ENCODE assay signal across 8 cellular contexts in genomic region chr19:44747739-44748425, GRCh38. TPM values are rescaled to one million over a fixed set of nuclear protein-coding genes. Genes with fewer than 3 reads are reported as not detected.
DNase-seq lines count a peak whose midpoint lies in the region; ATAC-seq and TF ChIP-seq lines count a peak whose summit lies in the region.

No MANE protein-coding gene starts in this region.

- no peaks in the 10 kb centered on the region for H3K27me3 ChIP-seq in CD4-positive, alpha-beta T cell (ENCODE audit: control insufficient read depth, insufficient read depth, low read length)
- H3K27me3 ChIP-seq in fibroblast of lung (ENCODE audit: control insufficient read depth, insufficient read depth, low read length), result no peaks in the 10 kb centered on the region
- no peaks in the 10 kb centered on the region for H3K27me3 ChIP-seq in naive thymus-derived CD4-positive, alpha-beta T cell (ENCODE audit: control insufficient read depth in 2 of 2, insufficient read depth in 2 of 2, low read length in 2 of 2)
- no peaks in the 10 kb centered on the region for H3K27me3 ChIP-seq in vagina

- POLR2A ChIA-PET in CD4-positive, alpha-beta T cell (lab: Charles Lee), result no interaction called here
- POLR2A ChIA-PET in naive thymus-derived CD4-positive, alpha-beta T cell (lab: Charles Lee), result no interaction called here

- no peaks in the 10 kb centered on the region for H3K9me3 Mint-ChIP-seq in CD4-positive, alpha-beta T cell
- H3K9me3 Mint-ChIP-seq in naive thymus-derived CD4-positive, alpha-beta T cell, result no peaks in the 10 kb centered on the region

- H3K27ac Mint-ChIP-seq in CD4-positive, alpha-beta T cell, result peak overlapping the region; percentile 91
- peak overlapping the region; percentile 87 to 99 (median 93) for H3K27ac Mint-ChIP-seq in naive thymus-derived CD4-positive, alpha-beta T cell

- DNase-seq in CD4-positive, alpha-beta T cell, result peak in 4 of 10 experiments; percentile 11 to 36 (median 30)
- DNase-seq in NCI-H2029 (lab: John Stamatoyannopoulos, UW) (peak; percentile 53), fibroblast of lung (ENCODE audit: low read depth in 2 of 2) (peak; percentile 70 to 73), vagina (ENCODE audit: extremely low spot score in 2 of 2) (no peak)
- DNase-seq in activated CD8-positive, alpha-beta memory T cell treated with anti-CD3 and anti-CD28 coated beads, Interleukin-2, amount 50 U/mL, for 4 hours, result peak; percentile 25
- DNase-seq in naive thymus-derived CD4-positive, alpha-beta T cell, result peak in 6 of 9 donors; percentile 26 to 61 (median 54)

- H3K4me1 ChIP-seq in fibroblast of lung (ENCODE audit: control insufficient read depth, extremely low read depth, insufficient read depth, low read length), result peaks cover 39% of the 10 kb centered on the region
- H3K4me1 ChIP-seq in naive thymus-derived CD4-positive, alpha-beta T cell (ENCODE audit: control insufficient read depth in 2 of 2, insufficient read depth in 2 of 2, low read length in 2 of 2), result peaks cover 30 to 40% of the 10 kb centered on the region in 2 donors
- H3K4me1 ChIP-seq in vagina, result peaks cover 75% of the 10 kb centered on the region

- H3K27me3 Mint-ChIP-seq in CD4-positive, alpha-beta T cell, result no peaks in the 10 kb centered on the region
- peaks cover 0 to 3% (median 0%) of the 10 kb centered on the region in 5 donors for H3K27me3 Mint-ChIP-seq in naive thymus-derived CD4-positive, alpha-beta T cell

- peaks cover 16% of the 10 kb centered on the region for H3K36me3 ChIP-seq in fibroblast of lung (ENCODE audit: control insufficient read depth, insufficient read depth, low read length)
- no peaks in the 10 kb centered on the region for H3K36me3 ChIP-seq in naive thymus-derived CD4-positive, alpha-beta T cell (ENCODE audit: control insufficient read depth in 2 of 3, insufficient read depth in 3 of 3, low read length in 3 of 3)
- H3K36me3 ChIP-seq in vagina, result peaks cover 0 to 6% of the 10 kb centered on the region in 2 donors

- peaks cover 33% of the 10 kb centered on the region for H3K36me3 Mint-ChIP-seq in CD4-positive, alpha-beta T cell (ENCODE audit: low read depth)
- peaks cover 0 to 41% (median 5%) of the 10 kb centered on the region in 5 donors for H3K36me3 Mint-ChIP-seq in naive thymus-derived CD4-positive, alpha-beta T cell

- peak overlapping the region; percentile 94 for H3K4me3 Mint-ChIP-seq in CD4-positive, alpha-beta T cell
- peak overlapping the region; percentile 90 to 99 (median 92) for H3K4me3 Mint-ChIP-seq in naive thymus-derived CD4-positive, alpha-beta T cell

- CTCF ChIA-PET in CD4-positive, alpha-beta T cell (lab: Charles Lee), result no interaction called here
- CTCF ChIA-PET in naive thymus-derived CD4-positive, alpha-beta T cell (lab: Charles Lee), result no interaction called here

- peak overlapping the region; percentile 87 for H3K4me2 ChIP-seq in fibroblast of lung (ENCODE audit: extremely low read depth, insufficient read depth, low read length)

- no peak overlapping the region for H2AFZ ChIP-seq in fibroblast of lung (ENCODE audit: low read length)

- H3K4me3 ChIP-seq in fibroblast of lung (replicated peaks in 1 of 4; ENCODE audit: control extremely low read depth in 1 of 4, insufficient read depth in 1 of 4, low read depth in 3 of 4, low read length in 4 of 4) (peak overlapping the region; percentile 29 to 60 (median 46)), vagina (peak overlapping the region; percentile 63 to 87)
- peak overlapping the region; percentile 91 for H3K4me3 ChIP-seq in naive thymus-derived CD4-positive, alpha-beta T cell (ENCODE audit: low read length)

- intact Hi-C loops in CD4-positive, alpha-beta T cell (cut with DNase I, micrococcal nuclease), result loop anchor here (1.0 to 2.0 kb wide), 2 partner anchors 22 to 23 kb away; no protein-coding TSS in a partner anchor
- intact Hi-C loops in naive thymus-derived CD4-positive, alpha-beta T cell (cut with micrococcal nuclease), result loop anchor here (1.0 to 5.0 kb wide), 7 partner anchors 22 to 729 kb away; partner anchors contain the start of genes BLOC1S3 (in 1 of the 2), PPP1R37 (in 1 of the 2) and TRAPPC6A (in 1 of the 2)
- intact Hi-C loops in vagina (cut with DNase I), result loop anchor here (1.0 kb wide), 1 partner anchor 9 kb away; no protein-coding TSS in a partner anchor

- H3K27ac ChIP-seq in CD4-positive, alpha-beta T cell (ENCODE audit: low read depth, low read length), result peak overlapping the region; percentile 92
- H3K27ac ChIP-seq in fibroblast of lung (ENCODE audit: insufficient read depth, low read length), result peak overlapping the region; percentile 89
- H3K27ac ChIP-seq in naive thymus-derived CD4-positive, alpha-beta T cell (ENCODE audit: low read depth, low read length), result peak overlapping the region; percentile 97
- peak overlapping the region; percentile 93 for H3K27ac ChIP-seq in vagina

- TF ChIP-seq POLR2A in vagina (IDR thresholded peaks at IDR 0.05), result no peak

- no peaks in the 10 kb centered on the region for H4K20me1 ChIP-seq in fibroblast of lung (ENCODE audit: control insufficient read depth, extremely low read depth, insufficient read depth, low read length)

- peaks cover 56% of the 10 kb centered on the region for H3K4me1 Mint-ChIP-seq in CD4-positive, alpha-beta T cell (ENCODE audit: low read depth)
- H3K4me1 Mint-ChIP-seq in naive thymus-derived CD4-positive, alpha-beta T cell, result peaks cover 43 to 62% (median 58%) of the 10 kb centered on the region in 7 donors

- peak overlapping the region; percentile 53 for H3K9ac ChIP-seq in fibroblast of lung (ENCODE audit: insufficient read depth, low read length)

- ATAC-seq in CD4-positive, alpha-beta T cell (ENCODE audit: poor library complexity), result peak; percentile 39
- peak; percentile 3 for ATAC-seq in GM21737 (IDR thresholded peaks at IDR 0.05; ENCODE audit: unreplicated experiment)
- peak; percentile 11 for ATAC-seq in naive thymus-derived CD4-positive, alpha-beta T cell
- ATAC-seq in HG03457 (IDR thresholded peaks at IDR 0.05; ENCODE audit: unreplicated experiment), result no peak

- no peaks in the 10 kb centered on the region for H3K9me3 ChIP-seq in CD4-positive, alpha-beta T cell (ENCODE audit: control insufficient read depth, low read length)
- no peaks in the 10 kb centered on the region for H3K9me3 ChIP-seq in fibroblast of lung (ENCODE audit: control insufficient read depth, insufficient read depth, low read depth, low read length)
- no peaks in the 10 kb centered on the region for H3K9me3 ChIP-seq in naive thymus-derived CD4-positive, alpha-beta T cell (ENCODE audit: control insufficient read depth in 2 of 3, low read length in 3 of 3)
- H3K9me3 ChIP-seq in vagina, result no peaks in the 10 kb centered on the region

- H3K79me2 ChIP-seq in fibroblast of lung (ENCODE audit: control insufficient read depth, insufficient read depth, low read length), result peaks cover 41% of the 10 kb centered on the region

- TF ChIP-seq CTCF in CD4-positive, alpha-beta T cell (IDR thresholded peaks at IDR 0.05), result no peak
- TF ChIP-seq CTCF in fibroblast of lung (conservative IDR thresholded peaks at IDR 0.05 in 1 of 2, IDR thresholded peaks at IDR 0.05 in 1 of 2; ENCODE audit: low read depth in 1 of 2, low read length in 2 of 2) (no peak), vagina (IDR thresholded peaks at IDR 0.05) (no peak)

RNA-seq across cellular contexts. Expression of gene BCL3, which starts 0.6 kb away (rescaled TPM):
- total RNA-seq in CD4-positive, alpha-beta T cell, result 10 to 100 TPM; 90.9 to 97.1 TPM
- total RNA-seq in fibroblast of lung (10.8 and 20.6 TPM in 2 replicates), vagina (86.9 TPM)
- polyA plus RNA-seq in fibroblast of lung, result 6.8 and 10.7 TPM in 2 replicates
- polyA plus RNA-seq in fibroblast of lung (2012), result 50.8 and 53.1 TPM in 2 replicates
- 37.8 and 45.9 TPM in 2 replicates for polyA minus RNA-seq in fibroblast of lung (ENCODE audit: low replicate concordance)
- total RNA-seq in naive thymus-derived CD4-positive, alpha-beta T cell, result 100 to 1,000 TPM in 1 of 5 experiments, 10 to 100 TPM in 4; 10.2 to 107 (median 94.2) TPM
- 1 to 10 TPM; 3.3 to 8.9 TPM for polyA plus RNA-seq in naive thymus-derived CD4-positive, alpha-beta T cell

RNA-seq across cellular contexts. Expression of gene CBLC, which starts 29.8 kb away (rescaled TPM):
- not detected for total RNA-seq in CD4-positive, alpha-beta T cell
- under 0.01 and 0.33 TPM in 2 replicates for total RNA-seq in fibroblast of lung
- 0.06 TPM in 1 of 2 replicates, not detected in the other for polyA plus RNA-seq in fibroblast of lung
- not detected in 2 replicates for polyA plus RNA-seq in fibroblast of lung (2012)
- polyA minus RNA-seq in fibroblast of lung (ENCODE audit: low replicate concordance), result not detected in 2 replicates
- not detected for total RNA-seq in naive thymus-derived CD4-positive, alpha-beta T cell
- not detected for polyA plus RNA-seq in naive thymus-derived CD4-positive, alpha-beta T cell
- total RNA-seq in vagina, result 42.2 TPM

RNA-seq across cellular contexts. Expression of gene CEACAM16, which starts 48.9 kb away (rescaled TPM):
- not detected for total RNA-seq in CD4-positive, alpha-beta T cell
- total RNA-seq in fibroblast of lung, result under 0.01 TPM in 1 of 2 replicates, not detected in the other
- not detected in 2 replicates for polyA plus RNA-seq in fibroblast of lung
- not detected in 2 replicates for polyA plus RNA-seq in fibroblast of lung (2012)
- not detected in 2 replicates for polyA minus RNA-seq in fibroblast of lung (ENCODE audit: low replicate concordance)
- total RNA-seq in naive thymus-derived CD4-positive, alpha-beta T cell, result not detected
- not detected for polyA plus RNA-seq in naive thymus-derived CD4-positive, alpha-beta T cell
- total RNA-seq in vagina, result not detected

Comparison
In these comparisons a context has a peak if more than half of its experiments do, and no peak if none do; other contexts are left out.
1. DNase-seq: peak in NCI-H2029 (single experiment), activated CD8-positive, alpha-beta memory T cell treated with anti-CD3 and anti-CD28 coated beads, Interleukin-2, amount 50 U/mL, for 4 hours (single experiment), fibroblast of lung (2 of 2) and naive thymus-derived CD4-positive, alpha-beta T cell (6 of 9); none in vagina (0 of 2).
2. RNA of gene CBLC, which starts 29.8 kb away (total RNA-seq): 42.2 TPM in vagina (single experiment); under 0.01 to 0.33 TPM in fibroblast of lung, not detected in CD4-positive, alpha-beta T cell and not detected in naive thymus-derived CD4-positive, alpha-beta T cell; every median in the first group is over 10 times any median in the second.
3. Peak in every context shown above with its lines, with median percentiles within 50 percentile points of each other: H3K27ac ChIP-seq and H3K4me3 ChIP-seq.